Comparison of ENCODE assay signal across 11 cellular contexts in genomic region chr15:91940466-91941381, GRCh38.
DNase-seq lines count a peak whose midpoint lies in the region; ATAC-seq, FAIRE-seq and TF ChIP-seq lines count a peak whose summit lies in the region.
"Had no signal": no experiment of that assay in that cellular context is flagged by ENCODE, and none has a peak within 500 bp of the region (broad histone marks: within the 10 kb centered on the region; RNA-seq: fewer than 3 reads in every experiment).

No MANE protein-coding gene starts in this region.

- 64% methylated on average over 8 of the region's 8 CpGs for WGBS in liver
- 17% methylated on average over 8 of the region's 8 CpGs for WGBS in HepG2 (ENCODE audit: low lambda C conversion rate)

- CTCF ChIA-PET in HepG2 (lab: Yijun Ruan, JAX; ENCODE audit: low intra/inter-chr PET ratio, low total read pairs) = no interaction called here

- POLR2A ChIA-PET in HepG2 (lab: Yijun Ruan, JAX) = no interaction called here

- H3K36me3 ChIP-seq in liver (ENCODE audit: control insufficient read depth in 4 of 4, insufficient read depth in 3 of 4, low read depth in 1 of 4, low read length in 3 of 4) (no peaks in the 10 kb centered on the region), HepG2 (replicated peaks in 1 of 2; ENCODE audit: control insufficient read depth in 1 of 2, insufficient read depth in 2 of 2, low read length in 2 of 2) (no peaks in the 10 kb centered on the region), adipocyte (ENCODE audit: control insufficient read depth, insufficient read depth, low read length, severe bottlenecking) (no peaks in the 10 kb centered on the region), lower lobe of right lung (no peaks in the 10 kb centered on the region)

- H4K20me1 ChIP-seq in HepG2 (ENCODE audit: insufficient read depth, low read length) = no peaks in the 10 kb centered on the region

- no peak for ATAC-seq in HepG2
- peak; percentile 65 to 67 for ATAC-seq in lower lobe of right lung
- no peak for ATAC-seq in HG03097 (IDR thresholded peaks at IDR 0.05; ENCODE audit: low FRiP score, unreplicated experiment)
- no peak for ATAC-seq in HG03196 (IDR thresholded peaks at IDR 0.05; ENCODE audit: unreplicated experiment)
- ATAC-seq in GM18498 (IDR thresholded peaks at IDR 0.05; ENCODE audit: unreplicated experiment) = no peak

- intact Hi-C loops in HepG2 (cut with micrococcal nuclease; ENCODE audit: unreplicated experiment) (no loop called here), lower lobe of right lung (cut with DNase I) (no loop called here)

- H2AFZ ChIP-seq in HepG2 (ENCODE audit: low read length) = no peak overlapping the region

- no peaks in the 10 kb centered on the region for H3K79me2 ChIP-seq in HepG2 (ENCODE audit: insufficient read depth, low read length)

- H3K27me3 ChIP-seq in liver (ENCODE audit: control insufficient read depth in 4 of 4, insufficient read depth in 4 of 4, low read length in 3 of 4) (no peaks in the 10 kb centered on the region), HepG2 (ENCODE audit: control insufficient read depth in 1 of 2, insufficient read depth in 2 of 2, low read length in 2 of 2) (peaks cover 0 to 1% of the 10 kb centered on the region in 2 experiments; a peak in 1 of 5 replicates), adipocyte (replicated peaks; ENCODE audit: control insufficient read depth, insufficient read depth, low read length) (no peaks in the 10 kb centered on the region), lower lobe of right lung (ENCODE audit: low read depth) (no peaks in the 10 kb centered on the region)

- TF ChIP-seq CTCF in liver (IDR thresholded peaks at IDR 0.05; ENCODE audit: low read depth, low read length, missing input control) (no peak), HepG2 (CRISPR knock-in tag; IDR thresholded peaks at IDR 0.05) (no peak), lower lobe of right lung (IDR thresholded peaks at IDR 0.05) (no peak)

- H3K9me3 ChIP-seq in liver (ENCODE audit: control insufficient read depth in 4 of 4, low read length in 3 of 4) = no peaks in the 10 kb centered on the region
- H3K9me3 ChIP-seq in HepG2 (ENCODE audit: low read length) = no peaks in the 10 kb centered on the region
- H3K9me3 ChIP-seq in adipocyte (ENCODE audit: control insufficient read depth, low read length) = no peaks in the 10 kb centered on the region
- no peaks in the 10 kb centered on the region for H3K9me3 ChIP-seq in lower lobe of right lung

- no peak overlapping the region for H3K4me3 ChIP-seq in liver (ENCODE audit: low read depth in 1 of 3, low read length in 3 of 3)
- no peak overlapping the region for H3K4me3 ChIP-seq in HepG2 (replicated peaks in 1 of 3; ENCODE audit: insufficient read depth in 1 of 3, low read depth in 2 of 3, low read length in 3 of 3)
- H3K4me3 ChIP-seq in adipocyte (ENCODE audit: low read length) = no peak overlapping the region
- H3K4me3 ChIP-seq in lower lobe of right lung = no peak overlapping the region

- no TSS peak for BruUV-seq in HepG2 (replicated peaks; lab: Mats Ljungman, UMichigan)

- TF ChIP-seq RAD21 in liver (IDR thresholded peaks at IDR 0.05) = no peak
- no peak for TF ChIP-seq RAD21 in HepG2 (CRISPR knock-in tag; IDR thresholded peaks at IDR 0.05)

- FAIRE-seq in HepG2 (lab: Jason Lieb, UNC) = no peak
- FAIRE-seq: GM18507 had no signal

- DNase-seq in HepG2 (ENCODE audit: low spot score) (no peak), adipocyte (ENCODE audit: low read depth) (no peak), lower lobe of right lung (peak; percentile 69), A172 (ENCODE audit: low spot score) (no peak)
- DNase-seq: retina had no signal

- peaks cover 7 to 28% (median 16%) of the 10 kb centered on the region in 4 donors for H3K4me1 ChIP-seq in liver (ENCODE audit: control insufficient read depth in 4 of 4, insufficient read depth in 4 of 4, low read length in 3 of 4)
- no peaks in the 10 kb centered on the region for H3K4me1 ChIP-seq in HepG2 (ENCODE audit: insufficient read depth, low read length)
- peaks cover 44% of the 10 kb centered on the region for H3K4me1 ChIP-seq in adipocyte (ENCODE audit: control insufficient read depth, insufficient read depth, low read length)
- peaks cover 86% of the 10 kb centered on the region for H3K4me1 ChIP-seq in lower lobe of right lung

- in situ Hi-C loops in HepG2 (cut with HindIII; ENCODE audit: extremely low pct_ligation_motif_present, low pct_unique_long_range_greater_than_20kb) = no loop called here

- TF ChIP-seq EP300 in HepG2 (IDR thresholded peaks at IDR 0.05; ENCODE audit: low read depth in 2 of 2, low read length in 2 of 2) (no peak), HepG2 (CRISPR knock-in tag; IDR thresholded peaks at IDR 0.05; ENCODE audit: borderline replicate concordance) (no peak)

- H3K27ac ChIP-seq in liver (ENCODE audit: low read depth in 1 of 2, low read length in 2 of 2) (peak overlapping the region; percentile 31 to 38), HepG2 (ENCODE audit: extremely low read length, insufficient read depth, low read length) (no peak overlapping the region), lower lobe of right lung (peak overlapping the region; percentile 83)
- H3K27ac ChIP-seq: HL-60 had no signal

- no peak overlapping the region for H3K4me2 ChIP-seq in HepG2 (ENCODE audit: low read depth, low read length)

- TF ChIP-seq POLR2A in HepG2 (IDR thresholded peaks at IDR 0.05; ENCODE audit: insufficient read depth in 1 of 2, low read depth in 2 of 2, low read length in 2 of 2) = no peak

- no peak overlapping the region for H3K9ac ChIP-seq in liver (ENCODE audit: low read depth in 1 of 2, low read length in 2 of 2)
- H3K9ac ChIP-seq in HepG2 (ENCODE audit: insufficient read depth, low read depth, low read length) = no peak overlapping the region
- H3K9ac ChIP-seq in adipocyte (ENCODE audit: low read length) = peak overlapping the region; percentile 73

TF ChIP-seq in liver, 16 proteins besides CTCF, POLR2A, EP300 and RAD21:
- TF ChIP-seq HNF4A (conservative IDR thresholded peaks at IDR 0.05) (peak in 1 of 2 donors; percentile 10), EGR1 (IDR thresholded peaks at IDR 0.05; ENCODE audit: low read depth in 2 of 2) (no peak)
TF ChIP-seq in liver: peak in this region for 1.

TF ChIP-seq in HepG2, 621 proteins besides CTCF, POLR2A, EP300 and RAD21:
- TF ChIP-seq, protein P1, sequence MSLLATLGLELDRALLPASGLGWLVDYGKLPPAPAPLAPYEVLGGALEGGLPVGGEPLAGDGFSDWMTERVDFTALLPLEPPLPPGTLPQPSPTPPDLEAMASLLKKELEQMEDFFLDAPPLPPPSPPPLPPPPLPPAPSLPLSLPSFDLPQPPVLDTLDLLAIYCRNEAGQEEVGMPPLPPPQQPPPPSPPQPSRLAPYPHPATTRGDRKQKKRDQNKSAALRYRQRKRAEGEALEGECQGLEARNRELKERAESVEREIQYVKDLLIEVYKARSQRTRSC (CRISPR knock-in tag; IDR thresholded peaks at IDR 0.05; ENCODE audit: low read depth) = no peak
- TF ChIP-seq NCOR1 (IDR thresholded peaks at IDR 0.05; ENCODE audit: borderline replicate concordance, low read length) = no peak
- no peak for TF ChIP-seq RCOR2 (CRISPR knock-in tag; IDR thresholded peaks at IDR 0.05)
- no peak for TF ChIP-seq ZNF468 (CRISPR knock-in tag; IDR thresholded peaks at IDR 0.05)
- TF ChIP-seq ZFP91 (CRISPR knock-in tag; IDR thresholded peaks at IDR 0.05; ENCODE audit: borderline replicate concordance) = no peak
- no peak for TF ChIP-seq GPBP1L1 (CRISPR knock-in tag; IDR thresholded peaks at IDR 0.05)
- TF ChIP-seq, protein P2, sequence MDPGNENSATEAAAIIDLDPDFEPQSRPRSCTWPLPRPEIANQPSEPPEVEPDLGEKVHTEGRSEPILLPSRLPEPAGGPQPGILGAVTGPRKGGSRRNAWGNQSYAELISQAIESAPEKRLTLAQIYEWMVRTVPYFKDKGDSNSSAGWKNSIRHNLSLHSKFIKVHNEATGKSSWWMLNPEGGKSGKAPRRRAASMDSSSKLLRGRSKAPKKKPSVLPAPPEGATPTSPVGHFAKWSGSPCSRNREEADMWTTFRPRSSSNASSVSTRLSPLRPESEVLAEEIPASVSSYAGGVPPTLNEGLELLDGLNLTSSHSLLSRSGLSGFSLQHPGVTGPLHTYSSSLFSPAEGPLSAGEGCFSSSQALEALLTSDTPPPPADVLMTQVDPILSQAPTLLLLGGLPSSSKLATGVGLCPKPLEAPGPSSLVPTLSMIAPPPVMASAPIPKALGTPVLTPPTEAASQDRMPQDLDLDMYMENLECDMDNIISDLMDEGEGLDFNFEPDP (CRISPR knock-in tag; conservative IDR thresholded peaks at IDR 0.05) = no peak
- no peak for TF ChIP-seq ZFYVE20 (CRISPR knock-in tag; IDR thresholded peaks at IDR 0.05; ENCODE audit: borderline replicate concordance, low read depth)
- no peak for TF ChIP-seq KLF16 (CRISPR knock-in tag; IDR thresholded peaks at IDR 0.05)
- no peak for TF ChIP-seq ZNF350 (CRISPR knock-in tag; IDR thresholded peaks at IDR 0.05; ENCODE audit: borderline replicate concordance, low read depth)
- no peak for TF ChIP-seq FOXP1 (IDR thresholded peaks at IDR 0.05)
- TF ChIP-seq FOXP1 (CRISPR knock-in tag; IDR thresholded peaks at IDR 0.05) = no peak

Comparison
In these comparisons a context has a peak if more than half of its experiments do, and no peak if none do; other contexts are left out.
1. ATAC-seq: peak in lower lobe of right lung (2 of 2); none in HepG2 (single experiment), HG03097 (single experiment), HG03196 (single experiment) and GM18498 (single experiment).